In the genomic region with DNA sequence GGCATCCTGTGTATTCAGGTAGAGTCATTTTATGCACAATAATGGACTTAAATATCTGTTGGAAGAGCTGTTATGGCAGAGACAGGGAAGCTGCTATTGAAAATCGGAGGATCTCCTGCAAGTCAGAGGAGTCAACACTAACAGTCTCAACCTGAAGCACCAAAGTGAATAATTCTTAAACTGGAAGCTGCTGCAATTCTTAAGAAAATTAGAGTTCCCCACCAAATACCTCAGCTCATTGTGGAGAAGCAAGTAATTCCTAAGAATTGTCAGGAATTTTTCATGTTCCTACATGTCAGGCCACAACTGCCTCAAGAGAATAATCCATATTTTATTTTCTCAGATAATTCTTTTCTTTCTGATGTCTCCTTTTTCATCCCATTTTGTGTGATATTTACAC, we compare ENCODE assay signal across 18 cellular contexts.
DNase-seq lines count a peak whose midpoint lies in the region; ATAC-seq and TF ChIP-seq lines count a peak whose summit lies in the region.
"Had no signal": no experiment of that assay in that cellular context is flagged by ENCODE, and none has a peak within 500 bp of the region (broad histone marks: within the 10 kb centered on the region; RNA-seq: fewer than 3 reads in every experiment).

No MANE protein-coding gene starts in this region.

- intact Hi-C loops in mammary epithelial cell (cut with micrococcal nuclease) (no loop called here), breast epithelium (cut with DNase I; ENCODE audit: low total_unique reads) (no loop called here), PC-3 (cut with micrococcal nuclease) (no loop called here)

- TF ChIP-seq CTCF in mammary epithelial cell (conservative IDR thresholded peaks at IDR 0.05 in 1 of 2, IDR thresholded peaks at IDR 0.05 in 1 of 2; ENCODE audit: extremely low read depth in 1 of 2, insufficient read depth in 1 of 2, low read depth in 1 of 2, low read length in 2 of 2) (no peak), breast epithelium (IDR thresholded peaks at IDR 0.05) (no peak), RWPE2 (IDR thresholded peaks at IDR 0.05; ENCODE audit: poor library complexity, severe bottlenecking) (no peak), epithelial cell of esophagus (IDR thresholded peaks at IDR 0.05; ENCODE audit: insufficient read depth, low read depth, low read length, missing control alignments) (no peak), neural cell (IDR thresholded peaks at IDR 0.05; ENCODE audit: poor library complexity, severe bottlenecking) (no peak), PC-3 (conservative IDR thresholded peaks at IDR 0.05; ENCODE audit: low read depth, low read length) (no peak)

- no peak for TF ChIP-seq RAD21 in neural cell (conservative IDR thresholded peaks at IDR 0.05)

- BruUV-seq in mammary epithelial cell (replicated peaks; lab: Mats Ljungman, UMichigan) (no TSS peak), PC-3 (replicated peaks; lab: Mats Ljungman, UMichigan) (no TSS peak)

- ATAC-seq in RWPE2 (ENCODE audit: low read depth) (peak; percentile 63; the same call in 2 of the 3 replicates), GM21367 (IDR thresholded peaks at IDR 0.05; ENCODE audit: unreplicated experiment) (no peak), PC-3 (no peak)
- ATAC-seq: A549 had no signal

- H3K9me3 ChIP-seq in mammary epithelial cell (replicated peaks; ENCODE audit: insufficient read depth, low read length): peaks cover 14% of the 10 kb centered on the region
- peaks cover 7 to 16% of the 10 kb centered on the region in 2 donors for H3K9me3 ChIP-seq in breast epithelium
- no peaks in the 10 kb centered on the region for H3K9me3 ChIP-seq in RWPE2 (ENCODE audit: severe bottlenecking)
- H3K9me3 ChIP-seq in neural cell (ENCODE audit: low read length): no peaks in the 10 kb centered on the region
- H3K9me3 ChIP-seq in PC-3 (ENCODE audit: low read length): no peaks in the 10 kb centered on the region
- H3K9me3 ChIP-seq: A549, HAP-1 had no signal

- H3K4me1 ChIP-seq in mammary epithelial cell (ENCODE audit: insufficient read depth, low read length) (peaks cover 10% of the 10 kb centered on the region), breast epithelium (no peaks in the 10 kb centered on the region), RWPE2 (ENCODE audit: insufficient read depth, poor library complexity, severe bottlenecking) (peaks cover 9% of the 10 kb centered on the region), PC-3 (ENCODE audit: insufficient read depth, low read length) (no peaks in the 10 kb centered on the region)
- H3K4me1 ChIP-seq: A549, Caco-2, HAP-1 had no signal

- TF ChIP-seq POLR2A in breast epithelium (IDR thresholded peaks at IDR 0.05): no peak

- H2AFZ ChIP-seq in mammary epithelial cell (ENCODE audit: low read depth, low read length): peak overlapping the region; percentile 68
- H2AFZ ChIP-seq in neural cell (ENCODE audit: low read depth, low read length): no peak overlapping the region
- H2AFZ ChIP-seq in PC-3 (ENCODE audit: low read length): no peak overlapping the region
- H2AFZ ChIP-seq: GM23248 had no signal

- no peaks in the 10 kb centered on the region for H3K36me3 ChIP-seq in mammary epithelial cell (ENCODE audit: insufficient read depth, low read length)
- H3K36me3 ChIP-seq in breast epithelium: no peaks in the 10 kb centered on the region
- no peaks in the 10 kb centered on the region for H3K36me3 ChIP-seq in RWPE2 (ENCODE audit: low read depth)
- no peaks in the 10 kb centered on the region for H3K36me3 ChIP-seq in neural cell (ENCODE audit: insufficient read depth, low read length)
- no peaks in the 10 kb centered on the region for H3K36me3 ChIP-seq in PC-3 (ENCODE audit: low read depth, low read length)
- H3K36me3 ChIP-seq: HAP-1 had no signal

- H3K27ac ChIP-seq in mammary epithelial cell (ENCODE audit: insufficient read depth, low read depth, low read length) (peak overlapping the region; percentile 60), breast epithelium (no peak overlapping the region), RWPE2 (ENCODE audit: poor library complexity, severe bottlenecking) (peak overlapping the region; percentile 46), neural cell (ENCODE audit: low read length) (peak overlapping the region; percentile 59), PC-3 (ENCODE audit: low read length) (no peak overlapping the region)
- H3K27ac ChIP-seq: 22Rv1, A549, C4-2B, GM23248, HL-60 had no signal

- TF ChIP-seq EP300 in neural cell (conservative IDR thresholded peaks at IDR 0.05; ENCODE audit: poor library complexity, severe bottlenecking): no peak

- H3K9me2 ChIP-seq in neural cell (ENCODE audit: insufficient read depth, low read length) (no peaks in the 10 kb centered on the region), PC-3 (replicated peaks; ENCODE audit: low read length) (no peaks in the 10 kb centered on the region)

- in situ Hi-C loops in mammary epithelial cell (cut with MboI; ENCODE audit: low sequenced_read_pairs in 2 of 2) (no loop called here), G401 (cut with HindIII; ENCODE audit: low sequenced_read_pairs) (no loop called here)

- H4K20me1 ChIP-seq in mammary epithelial cell (ENCODE audit: insufficient read depth, low read length) (no peaks in the 10 kb centered on the region), neural cell (ENCODE audit: insufficient read depth) (no peaks in the 10 kb centered on the region), PC-3 (ENCODE audit: low read length) (no peaks in the 10 kb centered on the region)

- CTCF ChIA-PET in mammary epithelial cell (lab: Charles Lee; ENCODE audit: low non-redundant PET): no interaction called here
- CTCF ChIA-PET in PC-3 (lab: Charles Lee): no interaction called here

- H3F3A ChIP-seq in neural cell (ENCODE audit: insufficient read depth, low read length, poor library complexity, severe bottlenecking): no peaks in the 10 kb centered on the region
- H3F3A ChIP-seq in PC-3 (ENCODE audit: low read length, unreplicated experiment): no peaks in the 10 kb centered on the region

- H3K79me2 ChIP-seq in mammary epithelial cell (ENCODE audit: insufficient read depth, low read length): no peaks in the 10 kb centered on the region
- no peaks in the 10 kb centered on the region for H3K79me2 ChIP-seq in neural cell (replicated peaks; ENCODE audit: insufficient read depth, low read length)
- H3K79me2 ChIP-seq in PC-3 (ENCODE audit: low read length): no peaks in the 10 kb centered on the region

- dilution Hi-C loops in mammary epithelial cell (cut with HindIII; ENCODE audit: low sequenced_read_pairs): no loop called here

- H3K27me3 ChIP-seq in mammary epithelial cell (ENCODE audit: insufficient read depth, low read length) (no peaks in the 10 kb centered on the region), breast epithelium (no peaks in the 10 kb centered on the region), RWPE2 (ENCODE audit: insufficient read depth, poor library complexity, severe bottlenecking) (no peaks in the 10 kb centered on the region), neural cell (ENCODE audit: insufficient read depth, low read depth, low read length) (no peaks in the 10 kb centered on the region), PC-3 (ENCODE audit: low read length) (no peaks in the 10 kb centered on the region)

- WGBS in mammary epithelial cell (ENCODE audit: low coverage, missing lambda C conversion rate): 13% methylated on average over 1 of the region's 1 CpG

- H3K4me2 ChIP-seq in mammary epithelial cell (ENCODE audit: insufficient read depth, low read depth, low read length) (peak overlapping the region; percentile 80), neural cell (ENCODE audit: low read length) (no peak overlapping the region), PC-3 (ENCODE audit: low read length) (no peak overlapping the region)
- H3K4me2 ChIP-seq: A549 had no signal

- DNase-seq in mammary epithelial cell (peak; percentile 29), breast epithelium (ENCODE audit: low spot score in 2 of 2) (no peak), RWPE2 (ENCODE audit: low spot score) (no peak), epithelial cell of esophagus (ENCODE audit: low read depth) (peak; percentile 48), G401 (ENCODE audit: low spot score) (no peak), PC-3 (no peak)
- DNase-seq: AML-193; Caco-2; CD4-positive, alpha-beta T cell; GM23248; IMR-90 had no signal

- POLR2A ChIA-PET in PC-3 (lab: Charles Lee; ENCODE audit: unreplicated experiment): no interaction called here

- H3K4me3 ChIP-seq in mammary epithelial cell (replicated peaks in 1 of 3; ENCODE audit: insufficient read depth in 1 of 3, low read depth in 2 of 3, low read length in 3 of 3) (peak overlapping the region in 1 of 3 experiments; percentile 3), breast epithelium (no peak overlapping the region), RWPE2 (ENCODE audit: severe bottlenecking) (no peak overlapping the region), epithelial cell of esophagus (ENCODE audit: low read length) (no peak overlapping the region), neural cell (ENCODE audit: low read length) (no peak overlapping the region), PC-3 (ENCODE audit: low read length) (no peak overlapping the region)
- H3K4me3 ChIP-seq: A549, GM23248, HAP-1 had no signal

- H3K9ac ChIP-seq in mammary epithelial cell (ENCODE audit: insufficient read depth, low read length) (no peak overlapping the region), neural cell (ENCODE audit: low read length) (no peak overlapping the region), PC-3 (ENCODE audit: low read length) (no peak overlapping the region)
- H3K9ac ChIP-seq: GM23248 had no signal

TF ChIP-seq in neural cell, 6 proteins besides CTCF, POLR2A, EP300 and RAD21 (continues in another document):
- TF ChIP-seq TAF1 (IDR thresholded peaks at IDR 0.05; ENCODE audit: low read depth) (no peak), POLR2AphosphoS5 (IDR thresholded peaks at IDR 0.05) (no peak)

Comparison
In these comparisons a context has a peak if more than half of its experiments do, and no peak if none do; other contexts are left out.
1. DNase-seq: peak in mammary epithelial cell (single experiment) and epithelial cell of esophagus (single experiment); none in breast epithelium (0 of 2), RWPE2 (single experiment), G401 (single experiment) and PC-3 (single experiment).
2. H3K27ac ChIP-seq: peak in mammary epithelial cell (single experiment), RWPE2 (single experiment) and neural cell (single experiment); none in breast epithelium (0 of 2) and PC-3 (single experiment).